Comparison of ENCODE assay signal across 13 cellular contexts in genomic region chr1:55854911-55855310, GRCh38.
DNase-seq lines count a peak whose midpoint lies in the region; ATAC-seq and TF ChIP-seq lines count a peak whose summit lies in the region.
"Had no signal": no experiment of that assay in that cellular context is flagged by ENCODE, and none has a peak within 500 bp of the region (broad histone marks: within the 10 kb centered on the region; RNA-seq: fewer than 3 reads in every experiment).

No MANE protein-coding gene starts in this region.

- no peaks in the 10 kb centered on the region for H3K4me1 Mint-ChIP-seq in effector memory CD8-positive, alpha-beta T cell (ENCODE audit: low read depth in 2 of 2)

- H3K4me3 ChIP-seq in retinal pigment epithelial cell (ENCODE audit: low read length) = no peak overlapping the region
- H3K4me3 ChIP-seq: BLaER1 treated with 17β-estradiol and CSF1 and Interleukin-3, amounts not matched to agents 10 nM and 100 nM; PC-9 had no signal

- no peak overlapping the region for H3K4me3 Mint-ChIP-seq in effector memory CD8-positive, alpha-beta T cell

- no peak overlapping the region for H3K27ac Mint-ChIP-seq in effector memory CD8-positive, alpha-beta T cell

- H3K27me3 Mint-ChIP-seq in effector memory CD8-positive, alpha-beta T cell = peaks cover 10 to 24% of the 10 kb centered on the region in 2 donors

- DNase-seq in AG20443 (ENCODE audit: low spot score) (peak; percentile 47), M059J (ENCODE audit: low read depth) (peak; percentile 43), dedifferentiated amniotic fluid mesenchymal stem cell (ENCODE audit: extremely low spot score) (peak; percentile 45), retinal pigment epithelial cell (ENCODE audit: low read depth) (peak; percentile 63), NCI-H1105 (lab: John Stamatoyannopoulos, UW) (no peak)
- no peak for DNase-seq in effector memory CD8-positive, alpha-beta T cell
- DNase-seq: H7, NCI-H146, NCI-H2227 treated with DMSO at 0.1 percent for 48 hours, PC-9 had no signal

- no peaks in the 10 kb centered on the region for H3K36me3 Mint-ChIP-seq in effector memory CD8-positive, alpha-beta T cell (ENCODE audit: insufficient read depth)

- TF ChIP-seq CTCF in retinal pigment epithelial cell (conservative IDR thresholded peaks at IDR 0.05; ENCODE audit: low read depth, low read length) = no peak

- no peaks in the 10 kb centered on the region for H3K9me3 Mint-ChIP-seq in effector memory CD8-positive, alpha-beta T cell

- no peak for ATAC-seq in effector memory CD8-positive, alpha-beta T cell (replicated peaks)
- ATAC-seq in HG03039 (IDR thresholded peaks at IDR 0.05; ENCODE audit: unreplicated experiment) (no peak), HG02610 (IDR thresholded peaks at IDR 0.05; ENCODE audit: unreplicated experiment) (no peak)

Comparison
In these comparisons a context has a peak if more than half of its experiments do, and no peak if none do; other contexts are left out.
1. DNase-seq: peak in AG20443 (single experiment), M059J (single experiment), dedifferentiated amniotic fluid mesenchymal stem cell (single experiment) and retinal pigment epithelial cell (single experiment); none in effector memory CD8-positive, alpha-beta T cell (0 of 3) and NCI-H1105 (single experiment).